ENCODE assay signal across 9 cellular contexts in genomic region chr3:34361921-34362320, GRCh38.
DNase-seq lines count a peak whose midpoint lies in the region; ATAC-seq and TF ChIP-seq lines count a peak whose summit lies in the region.
"Had no signal": no experiment of that assay in that cellular context is flagged by ENCODE, and none has a peak within 500 bp of the region (broad histone marks: within the 10 kb centered on the region; RNA-seq: fewer than 3 reads in every experiment).

No MANE protein-coding gene starts in this region.

- H3K4me1 Mint-ChIP-seq in osteocyte (ENCODE audit: unreplicated experiment) = peaks cover 4% of the 10 kb centered on the region
- peaks cover 5% of the 10 kb centered on the region for H3K4me1 Mint-ChIP-seq in activated CD4-positive, alpha-beta T cell treated with anti-CD3 and anti-CD28 coated beads, Interleukin-2, amount 10 ng/mL, durations not matched to agents 24 days and 14 days

- H3K27me3 Mint-ChIP-seq in osteocyte (ENCODE audit: unreplicated experiment) = no peaks in the 10 kb centered on the region
- H3K27me3 Mint-ChIP-seq in activated CD4-positive, alpha-beta T cell treated with anti-CD3 and anti-CD28 coated beads, Interleukin-2, amount 10 ng/mL, durations not matched to agents 24 days and 14 days = no peaks in the 10 kb centered on the region

- peaks cover 4% of the 10 kb centered on the region for H3K9me3 Mint-ChIP-seq in osteocyte (ENCODE audit: unreplicated experiment)
- H3K9me3 Mint-ChIP-seq in activated CD4-positive, alpha-beta T cell treated with anti-CD3 and anti-CD28 coated beads, Interleukin-2, amount 10 ng/mL, durations not matched to agents 24 days and 14 days = no peaks in the 10 kb centered on the region

- no peak overlapping the region for H3K27ac ChIP-seq in SJCRH30

- H3K36me3 Mint-ChIP-seq in osteocyte (ENCODE audit: unreplicated experiment) = peaks cover 57% of the 10 kb centered on the region
- no peaks in the 10 kb centered on the region for H3K36me3 Mint-ChIP-seq in activated CD4-positive, alpha-beta T cell treated with anti-CD3 and anti-CD28 coated beads, Interleukin-2, amount 10 ng/mL, durations not matched to agents 24 days and 14 days (ENCODE audit: low read depth)
- H3K36me3 Mint-ChIP-seq: type B pancreatic cell had no signal

- no peak overlapping the region for H3K4me3 Mint-ChIP-seq in osteocyte (ENCODE audit: unreplicated experiment)
- H3K4me3 Mint-ChIP-seq in activated CD4-positive, alpha-beta T cell treated with anti-CD3 and anti-CD28 coated beads, Interleukin-2, amount 10 ng/mL, durations not matched to agents 24 days and 14 days = no peak overlapping the region
- H3K4me3 Mint-ChIP-seq: type B pancreatic cell had no signal

- H3K4me1 ChIP-seq in SJCRH30 = no peaks in the 10 kb centered on the region

- intact Hi-C loops in activated CD4-positive, alpha-beta T cell treated with anti-CD3 and anti-CD28 coated beads, Interleukin-2, amount 10 ng/mL, durations not matched to agents 24 days and 14 days (cut with micrococcal nuclease) = no loop called here

- ATAC-seq in GM18505 (IDR thresholded peaks at IDR 0.05; ENCODE audit: unreplicated experiment) (peak; percentile 98), HG03139 (IDR thresholded peaks at IDR 0.05; ENCODE audit: unreplicated experiment) (peak; percentile 91), esophagus mucosa (peak; percentile 31)

- no peaks in the 10 kb centered on the region for H3K9me3 ChIP-seq in SJCRH30 (replicated peaks)

- no peak for TF ChIP-seq POLR2A in GM18505 (IDR thresholded peaks at IDR 0.05; ENCODE audit: borderline replicate concordance, extremely low read depth, insufficient read depth, insufficient read length)

- H3K4me3 ChIP-seq in SJCRH30 = no peak overlapping the region

- no peak overlapping the region for H3K27ac Mint-ChIP-seq in osteocyte (ENCODE audit: unreplicated experiment)
- no peak overlapping the region for H3K27ac Mint-ChIP-seq in activated CD4-positive, alpha-beta T cell treated with anti-CD3 and anti-CD28 coated beads, Interleukin-2, amount 10 ng/mL, durations not matched to agents 24 days and 14 days
- H3K27ac Mint-ChIP-seq: type B pancreatic cell had no signal

- no peaks in the 10 kb centered on the region for H3K27me3 ChIP-seq in SJCRH30

- no peaks in the 10 kb centered on the region for H3K36me3 ChIP-seq in SJCRH30

- peak; percentile 45 for DNase-seq in GM20000 (ENCODE audit: low spot score)
- DNase-seq in osteocyte (ENCODE audit: extremely low spot score, unreplicated experiment) = no peak
- no peak for DNase-seq in SJCRH30
- no peak for DNase-seq in activated CD4-positive, alpha-beta T cell treated with anti-CD3 and anti-CD28 coated beads, Interleukin-2, amount 10 ng/mL, durations not matched to agents 24 days and 14 days
- no peak for DNase-seq in GF-D8 (lab: John Stamatoyannopoulos, UW)

- TF ChIP-seq CTCF in GM20000 (IDR thresholded peaks at IDR 0.05; ENCODE audit: extremely low read depth, missing control alignments) (no peak), osteocyte (IDR thresholded peaks at IDR 0.05) (no peak)

Comparison
In these comparisons a context has a peak if more than half of its experiments do, and no peak if none do; other contexts are left out.
1. ATAC-seq: peak in every context shown above with its lines; median percentile 98 in GM18505; 91 in HG03139; 31 in esophagus mucosa.